In genomic region chr10:121411006-121411405, GRCh38 we compare ENCODE assay signal across 30 cellular contexts.
"Had no signal": no experiment of that assay in that cellular context is flagged by ENCODE, and none has a peak within 500 bp of the region (broad histone marks: within the 10 kb centered on the region; RNA-seq: fewer than 3 reads in every experiment).

No MANE protein-coding gene starts in this region.

- H3K4me3 ChIP-seq: body of pancreas, breast epithelium, Peyer's patch, SK-N-MC had no signal

- H3K27ac Mint-ChIP-seq: activated CD4-positive, alpha-beta memory T cell treated with anti-CD3 and anti-CD28 coated beads, Interleukin-2, amount 10 ng/mL, durations not matched to agents 7 days and 5 days; activated CD8-positive, alpha-beta memory T cell treated with anti-CD3 and anti-CD28 coated beads, Interleukin-2, amount 10 ng/mL, durations not matched to agents 7 days and 5 days; activated naive CD4-positive, alpha-beta T cell treated with anti-CD3 and anti-CD28 coated beads, Interleukin-2, amount 50 U/mL, for 24 hours; activated naive CD8-positive, alpha-beta T cell treated with anti-CD3 and anti-CD28 coated beads, Interleukin-2, amount 10 ng/mL, durations not matched to agents 7 days and 5 days; activated T-cell treated with anti-CD3 and anti-CD28 coated beads, Interleukin-2, amount 50 U/mL, for 72 hours; activated T-helper 17 cell treated with anti-CD3 and anti-CD28 coated beads, Interleukin-2, amount 50 U/mL, for 72 hours had no signal

- H3K4me1 Mint-ChIP-seq: activated CD4-positive, alpha-beta memory T cell treated with anti-CD3 and anti-CD28 coated beads, Interleukin-2, amount 10 ng/mL, durations not matched to agents 7 days and 5 days; activated CD8-positive, alpha-beta memory T cell treated with anti-CD3 and anti-CD28 coated beads, Interleukin-2, amount 10 ng/mL, durations not matched to agents 7 days and 5 days; activated naive CD4-positive, alpha-beta T cell treated with anti-CD3 and anti-CD28 coated beads, Interleukin-2, amount 50 U/mL, for 24 hours; activated naive CD8-positive, alpha-beta T cell treated with anti-CD3 and anti-CD28 coated beads, Interleukin-2, amount 10 ng/mL, durations not matched to agents 7 days and 5 days; activated T-helper 17 cell treated with anti-CD3 and anti-CD28 coated beads, Interleukin-2, amount 50 U/mL, for 72 hours had no signal

- H3K9me3 Mint-ChIP-seq: activated CD4-positive, alpha-beta memory T cell treated with anti-CD3 and anti-CD28 coated beads, Interleukin-2, amount 10 ng/mL, durations not matched to agents 7 days and 5 days; activated naive CD4-positive, alpha-beta T cell treated with anti-CD3 and anti-CD28 coated beads, Interleukin-2, amount 50 U/mL, for 24 hours had no signal

- H3K27me3 ChIP-seq: body of pancreas, breast epithelium, Peyer's patch had no signal

- H3K36me3 ChIP-seq: breast epithelium, Peyer's patch, WERI-Rb-1 had no signal

- H3K27me3 Mint-ChIP-seq: activated CD4-positive, alpha-beta memory T cell treated with anti-CD3 and anti-CD28 coated beads, Interleukin-2, amount 10 ng/mL, durations not matched to agents 7 days and 5 days; activated CD8-positive, alpha-beta memory T cell treated with anti-CD3 and anti-CD28 coated beads, Interleukin-2, amount 10 ng/mL, durations not matched to agents 7 days and 5 days; activated naive CD4-positive, alpha-beta T cell treated with anti-CD3 and anti-CD28 coated beads, Interleukin-2, amount 50 U/mL, for 24 hours; activated T-helper 17 cell treated with anti-CD3 and anti-CD28 coated beads, Interleukin-2, amount 50 U/mL, for 72 hours had no signal

- H3K27ac ChIP-seq: body of pancreas, breast epithelium, Peyer's patch, RWPE1, SK-N-MC, WERI-Rb-1 had no signal

- H3K9me3 ChIP-seq: body of pancreas, breast epithelium, Peyer's patch had no signal

- H3K4me3 Mint-ChIP-seq: activated CD4-positive, alpha-beta memory T cell treated with anti-CD3 and anti-CD28 coated beads, Interleukin-2, amount 10 ng/mL, durations not matched to agents 7 days and 5 days; activated CD8-positive, alpha-beta memory T cell treated with anti-CD3 and anti-CD28 coated beads, Interleukin-2, amount 10 ng/mL, durations not matched to agents 7 days and 5 days; activated naive CD4-positive, alpha-beta T cell treated with anti-CD3 and anti-CD28 coated beads, Interleukin-2, amount 50 U/mL, for 24 hours; activated naive CD8-positive, alpha-beta T cell treated with anti-CD3 and anti-CD28 coated beads, Interleukin-2, amount 10 ng/mL, durations not matched to agents 7 days and 5 days; activated T-cell treated with anti-CD3 and anti-CD28 coated beads, Interleukin-2, amount 50 U/mL, for 72 hours; activated T-helper 17 cell treated with anti-CD3 and anti-CD28 coated beads, Interleukin-2, amount 50 U/mL, for 72 hours had no signal

- DNase-seq: activated CD4-positive, alpha-beta memory T cell treated with anti-CD3 and anti-CD28 coated beads, Interleukin-2, amount 10 ng/mL, durations not matched to agents 7 days and 5 days; activated CD4-positive, alpha-beta T cell treated with anti-CD3 and anti-CD28 coated beads for 1 hour; activated CD4-positive, alpha-beta T cell treated with anti-CD3 and anti-CD28 coated beads for 48 hours; activated CD4-positive, CD25-positive, alpha-beta regulatory T cell; activated CD8-positive, alpha-beta memory T cell treated with anti-CD3 and anti-CD28 coated beads for 24 hours; activated CD8-positive, alpha-beta memory T cell treated with anti-CD3 and anti-CD28 coated beads, Interleukin-2, amount 10 ng/mL, durations not matched to agents 7 days and 5 days; activated CD8-positive, alpha-beta memory T cell treated with anti-CD3 and anti-CD28 coated beads, Interleukin-2, amount 50 U/mL, for 48 hours; activated gamma-delta T cell; activated naive CD4-positive, alpha-beta T cell treated with Interleukin-2 at 50 U/mL for 16 hours; activated naive CD8-positive, alpha-beta T cell treated with anti-CD3 and anti-CD28 coated beads, Interleukin-2, amount 10 ng/mL, durations not matched to agents 7 days and 5 days; activated T-cell treated with anti-CD3 and anti-CD28 coated beads, Interleukin-2, amount 50 U/mL, for 72 hours; body of pancreas; NCI-H1105 treated with DMSO at 0.1 percent for 48 hours; NCI-H1436; NCI-H1694; NCI-H1930; NCI-H2081 treated with DMSO at 0.1 percent for 48 hours; NCI-H226; NCI-H446 treated with DMSO at 0.1 percent for 48 hours; NCI-H69; NK-92 treated with Interleukin-12 subunit alpha and Interleukin-12 subunit beta, amount 100 ng/mL, for 24 hours; PC-3; Peyer's patch; T1000; WERI-Rb-1 had no signal

- H3K36me3 Mint-ChIP-seq: activated CD8-positive, alpha-beta memory T cell treated with anti-CD3 and anti-CD28 coated beads, Interleukin-2, amount 10 ng/mL, durations not matched to agents 7 days and 5 days; activated naive CD4-positive, alpha-beta T cell treated with anti-CD3 and anti-CD28 coated beads, Interleukin-2, amount 50 U/mL, for 24 hours; activated naive CD8-positive, alpha-beta T cell treated with anti-CD3 and anti-CD28 coated beads, Interleukin-2, amount 10 ng/mL, durations not matched to agents 7 days and 5 days had no signal
